Comparison of ENCODE assay signal across 11 cellular contexts in genomic region chr11:44067266-44067665, GRCh38. TPM values are rescaled to one million over a fixed set of nuclear protein-coding genes. Genes with fewer than 3 reads are reported as not detected.
A peak's percentile ranks its signal among the peaks of the same experiment; 100 is the strongest.
DNase-seq lines count a peak whose midpoint lies in the region; ATAC-seq, FAIRE-seq and TF ChIP-seq lines count a peak whose summit lies in the region.
"Had no signal": no experiment of that assay in that cellular context is flagged by ENCODE, and none has a peak within 500 bp of the region (broad histone marks: within the 10 kb centered on the region; RNA-seq: fewer than 3 reads in every experiment).

No MANE protein-coding gene starts in this region.

- H3K4me3 ChIP-seq in GM23248: peak overlapping the region; percentile 96
- H3K4me3 ChIP-seq in H1 (ENCODE audit: extremely low read depth in 1 of 4, insufficient read depth in 2 of 4, low read depth in 3 of 4, low read length in 4 of 4): peak overlapping the region in 1 of 4 experiments; percentile 68; a peak in 2 of 8 replicates
- H3K4me3 ChIP-seq in sigmoid colon: peak overlapping the region in 3 of 4 donors; percentile 67 to 76 (median 73)
- peak overlapping the region in 1 of 2 donors; percentile 45 for H3K4me3 ChIP-seq in prostate gland

- no peak overlapping the region for H4K91ac ChIP-seq in H1 (replicated peaks; ENCODE audit: insufficient read length, low read length)

- H3K4ac ChIP-seq in H1 (replicated peaks; ENCODE audit: insufficient read length, low read depth, low read length): no peak overlapping the region

- no peak overlapping the region for H3K56ac ChIP-seq in H1 (replicated peaks; ENCODE audit: insufficient read length, low read depth, low read length)

- peaks cover 8% of the 10 kb centered on the region for H3F3A ChIP-seq in GM23248 (ENCODE audit: insufficient read depth)

- no peak for ATAC-seq in GM21529 (IDR thresholded peaks at IDR 0.05; ENCODE audit: unreplicated experiment)

- DNase-seq in GM23248 (no peak), RWPE1 (ENCODE audit: low spot score) (no peak), H1 (ENCODE audit: low read depth in 1 of 2, low spot score in 2 of 2) (no peak), sigmoid colon (no peak), NCI-H1105 (lab: John Stamatoyannopoulos, UW) (no peak), NCI-H446 treated with DMSO at 0.1 percent for 48 hours (lab: John Stamatoyannopoulos, UW) (no peak), prostate gland (ENCODE audit: low spot score) (no peak)
- DNase-seq: stimulated activated CD4-positive, alpha-beta T cell treated with anti-CD3 and anti-CD28 coated beads, Interleukin-4, amount 100 ng/mL, for 4 hours had no signal

- H4K20me1 ChIP-seq in GM23248 (ENCODE audit: insufficient read depth) (no peaks in the 10 kb centered on the region), H1 (replicated peaks in 1 of 2; ENCODE audit: control insufficient read depth in 1 of 2, insufficient read depth in 2 of 2, low read length in 2 of 2) (no peaks in the 10 kb centered on the region)

- intact Hi-C loops in sigmoid colon (cut with DNase I): no loop called here
- intact Hi-C loops in prostate gland (cut with DNase I): no loop called here

- TF ChIP-seq RAD21 in H1 (IDR thresholded peaks at IDR 0.05 in 1 of 2, conservative IDR thresholded peaks at IDR 0.05 in 1 of 2; ENCODE audit: low read depth in 2 of 2, low read length in 2 of 2): no peak

- H2BK20ac ChIP-seq in H1 (ENCODE audit: low read length): no peak overlapping the region

- H3K9ac ChIP-seq in GM23248 (peak overlapping the region; percentile 98), H1 (replicated peaks in 1 of 4; ENCODE audit: extremely low read depth in 1 of 4, low read depth in 3 of 4, low read length in 3 of 4) (no peak overlapping the region)
- H3K9ac ChIP-seq: KMS-11 had no signal

- no peak overlapping the region for H3K23ac ChIP-seq in H1 (ENCODE audit: insufficient read length)

- H2AFZ ChIP-seq in GM23248: peak overlapping the region; percentile 96; the same call in 1 of the 2 replicates
- H2AFZ ChIP-seq in H1 (ENCODE audit: low read length): no peak overlapping the region

- H3K27ac ChIP-seq in GM23248 (no peak overlapping the region), RWPE1 (peak overlapping the region; percentile 85), H1 (ENCODE audit: low read depth, low read length) (no peak overlapping the region), sigmoid colon (peak overlapping the region in 3 of 4 donors; percentile 91 to 93 (median 92)), prostate gland (no peak overlapping the region)
- H3K27ac ChIP-seq: KMS-11 had no signal

- POLR2A ChIA-PET in RWPE1 (lab: Yijun Ruan, JAX; ENCODE audit: low non-redundant PET): no interaction called here
- POLR2A ChIA-PET in H1 (lab: Charles Lee; ENCODE audit: partially characterized antibody): interaction anchor here (0.7 kb wide), 1 partner anchor 509 kb away, joined by 3 read pairs; no protein-coding TSS in a partner anchor

- H2AK5ac ChIP-seq in H1 (ENCODE audit: low read depth, low read length): no peak overlapping the region

- CTCF ChIA-PET in RWPE1 (lab: Yijun Ruan, JAX): interaction anchor here (0.7 to 2.2 kb wide), 4 partner anchors 18 to 177 kb away, joined by 3 to 8 read pairs (median 4); partner anchors contain the start of gene EXT2
- CTCF ChIA-PET in H1 (lab: Charles Lee; ENCODE audit: partially characterized antibody): interaction anchor here (1.1 to 2.9 kb wide), 5 partner anchors 10 to 119 kb away, joined by 3 to 16 read pairs (median 5); partner anchors contain the start of gene EXT2

- no peak for FAIRE-seq in H1 (lab: Jason Lieb, UNC)

- no peak overlapping the region for H2BK120ac ChIP-seq in H1 (replicated peaks; ENCODE audit: low read depth, low read length)

- in situ Hi-C loops in GM23248 (cut with MboI): no loop called here

- H3K79me2 ChIP-seq in GM23248 (ENCODE audit: insufficient read depth) (no peaks in the 10 kb centered on the region), H1 (ENCODE audit: control insufficient read depth in 1 of 2, insufficient read depth in 2 of 2, low read length in 2 of 2) (no peaks in the 10 kb centered on the region)

- no peaks in the 10 kb centered on the region for H3K27me3 ChIP-seq in GM23248 (replicated peaks; ENCODE audit: insufficient read depth)
- peaks cover 0 to 4% (median 2%) of the 10 kb centered on the region in 4 experiments; a peak in 3 of 7 replicates for H3K27me3 ChIP-seq in H1 (replicated peaks in 1 of 4; ENCODE audit: control insufficient read depth in 3 of 4, extremely low read depth in 1 of 4, insufficient read depth in 3 of 4, low read length in 3 of 4)
- no peaks in the 10 kb centered on the region for H3K27me3 ChIP-seq in sigmoid colon
- H3K27me3 ChIP-seq in prostate gland (replicated peaks; ENCODE audit: insufficient read depth): no peaks in the 10 kb centered on the region

- H3K79me1 ChIP-seq in H1 (ENCODE audit: low read depth, low read length): no peaks in the 10 kb centered on the region

- no peak overlapping the region for H2BK15ac ChIP-seq in H1 (ENCODE audit: low read length)

- H4K5ac ChIP-seq in H1 (ENCODE audit: insufficient read length, low read depth, low read length): no peak overlapping the region

- TF ChIP-seq POLR2A in H1 (IDR thresholded peaks at IDR 0.05; ENCODE audit: control extremely low read depth in 1 of 2, low read depth in 2 of 2, low read length in 2 of 2) (no peak), sigmoid colon (IDR thresholded peaks at IDR 0.05) (no peak), prostate gland (IDR thresholded peaks at IDR 0.05) (no peak)

- H3K4me1 ChIP-seq in GM23248 (ENCODE audit: insufficient read depth) (0 out of 2 replicates have a peak, but pooled peaks cover 6% of the 10 kb centered on the region), H1 (replicated peaks in 1 of 4; ENCODE audit: control insufficient read depth in 3 of 4, insufficient read depth in 4 of 4, low read length in 3 of 4) (peaks cover 2 to 7% (median 4%) of the 10 kb centered on the region in 4 experiments), sigmoid colon (peaks cover 0 to 21% (median 15%) of the 10 kb centered on the region in 4 donors), prostate gland (replicated peaks) (no peaks in the 10 kb centered on the region)

- no peaks in the 10 kb centered on the region; the same call in 1 of the 2 replicates for H3K36me3 ChIP-seq in GM23248 (ENCODE audit: low read depth)
- no peaks in the 10 kb centered on the region for H3K36me3 ChIP-seq in H1 (ENCODE audit: control insufficient read depth in 2 of 4, insufficient read depth in 4 of 4, low read length in 3 of 4)
- peaks cover 0 to 16% (median 2%) of the 10 kb centered on the region in 4 donors for H3K36me3 ChIP-seq in sigmoid colon
- no peaks in the 10 kb centered on the region for H3K36me3 ChIP-seq in prostate gland

- no peak overlapping the region for H3K14ac ChIP-seq in H1 (ENCODE audit: insufficient read length)

- no peak overlapping the region for H2BK5ac ChIP-seq in H1 (ENCODE audit: low read depth, low read length)

- WGBS in GM23248 (ENCODE audit: low coverage in 1 of 2, low lambda C conversion rate in 2 of 2, missing lambda C conversion rate in 2 of 2), 2 experiments: 44 to 48% methylated on average over 5 of the region's 5 CpGs
- 70% methylated on average over 5 of the region's 5 CpGs; no CpG with 5 or more reads in 1 of the 2 experiments for WGBS in H1 (ENCODE audit: extremely low coverage in 1 of 2, insufficient coverage in 1 of 2, insufficient read length in 1 of 2, insufficient replicate concordance in 2 of 2, low coverage in 1 of 2, low lambda C conversion rate in 2 of 2, missing lambda C conversion rate in 1 of 2), 2 experiments
- 67 to 75% methylated on average over 5 of the region's 5 CpGs for WGBS in sigmoid colon, 2 donors
- WGBS in prostate gland: 73% methylated on average over 5 of the region's 5 CpGs

- no peak overlapping the region for H2BK12ac ChIP-seq in H1 (ENCODE audit: low read depth, low read length)

- no peak for TF ChIP-seq CTCF in RWPE1 (conservative IDR thresholded peaks at IDR 0.05; ENCODE audit: low read depth)
- TF ChIP-seq CTCF in H1 (IDR thresholded peaks at IDR 0.05; ENCODE audit: control extremely low read depth in 1 of 3, insufficient read depth in 1 of 3, low read depth in 1 of 3, low read length in 3 of 3): no peak
- no peak for TF ChIP-seq CTCF in sigmoid colon (IDR thresholded peaks at IDR 0.05)
- no peak for TF ChIP-seq CTCF in prostate gland (IDR thresholded peaks at IDR 0.05)

- H4K8ac ChIP-seq in H1 (ENCODE audit: extremely low read depth, insufficient read depth, low read length): no peak overlapping the region

- peaks cover 9% of the 10 kb centered on the region for H3K23me2 ChIP-seq in H1 (ENCODE audit: low read depth, low read length)

- no peaks in the 10 kb centered on the region for H3K9me2 ChIP-seq in GM23248 (ENCODE audit: insufficient read depth)

- TF ChIP-seq EP300 in H1 (IDR thresholded peaks at IDR 0.05; ENCODE audit: borderline replicate concordance in 1 of 2, low read depth in 2 of 2, low read length in 2 of 2) (no peak), sigmoid colon (IDR thresholded peaks at IDR 0.05) (no peak)

- H3K18ac ChIP-seq in H1 (ENCODE audit: extremely low read depth, low read length): no peak overlapping the region

- peak overlapping the region; percentile 94 for H3K4me2 ChIP-seq in GM23248 (ENCODE audit: unreplicated experiment)
- peak overlapping the region; percentile 51 to 78; a peak in 3 of 4 replicates for H3K4me2 ChIP-seq in H1 (ENCODE audit: insufficient read depth in 1 of 2, low read depth in 2 of 2, low read length in 2 of 2)
- H3K4me2 ChIP-seq: KMS-11 had no signal

- H3K9me3 ChIP-seq in GM23248 (ENCODE audit: low read depth): no peaks in the 10 kb centered on the region
- H3K9me3 ChIP-seq in H1 (ENCODE audit: insufficient read depth in 2 of 2, low read depth in 1 of 2, low read length in 1 of 2): no peaks in the 10 kb centered on the region; a peak in 1 of 4 replicates
- H3K9me3 ChIP-seq in sigmoid colon: no peaks in the 10 kb centered on the region
- no peaks in the 10 kb centered on the region for H3K9me3 ChIP-seq in prostate gland

RNA-seq across cellular contexts. Expression of gene ACCS, which starts 1.2 kb away (rescaled TPM):
- 10.0 and 13.3 TPM in 2 replicates for total RNA-seq in GM23248 (2014; rRNA removed; shearing (Covaris generic))
- polyA plus RNA-seq in GM23248 (2016; fragmentation: Nextera tagmentation; extraction: Ambion mirVana) (10.3 and 13.7 TPM in 2 replicates), H1 (2011; rRNA removed) (8.0 and 8.5 TPM in 2 replicates), sigmoid colon (10 to 100 TPM in 1 of 3 donors, 1 to 10 TPM in 2; 1.8 to 10.7 (median 7.9) TPM)
- 4.3 and 6.0 TPM in 2 replicates for total RNA-seq in H1 (2021; fragmentation: NEBNext Ultra II Directional; extraction: Animal tissue kit (Norgen Biotek cat#: 25700))
- polyA plus RNA-seq in H1 (2011; cell fraction: cytosol; rRNA removed): 11.0 TPM
- 57.1 TPM for polyA plus RNA-seq in H1 (2011; cell fraction: nucleus; rRNA removed)
- polyA plus RNA-seq in H1 (2012, experiment 1 of 2): 6.6 to 11.9 TPM (median 8.6 TPM) in 4 replicates
- 2.6 TPM for polyA plus RNA-seq in H1 (2012, experiment 2 of 2)
- 5.3 TPM for polyA plus RNA-seq in H1 (2013, experiment 1 of 2)
- polyA plus RNA-seq in H1 (2013, experiment 2 of 2): 2.9 TPM
- polyA minus RNA-seq in H1 (2011; rRNA and poly(A)+ RNA removed): 7.3 and 7.9 TPM in 2 replicates
- 4.5 TPM for polyA minus RNA-seq in H1 (2011; cell fraction: cytosol; rRNA and poly(A)+ RNA removed)
- polyA minus RNA-seq in H1 (2011; cell fraction: nucleus; rRNA and poly(A)+ RNA removed): 16.4 TPM
- total RNA-seq in sigmoid colon (10 to 100 TPM; 11.4 to 52.6 (median 14.3) TPM), prostate gland (10 to 100 TPM; 18.2 to 31.8 TPM)

RNA-seq across cellular contexts. Expression of gene ACCSL, which starts 19.5 kb away (rescaled TPM):
- total RNA-seq in GM23248 (2014; rRNA removed; shearing (Covaris generic)): not detected in 2 replicates
- polyA plus RNA-seq in GM23248 (2016; fragmentation: Nextera tagmentation; extraction: Ambion mirVana) (not detected in 2 replicates), H1 (2011; rRNA removed) (not detected in 2 replicates), sigmoid colon (not detected)
- total RNA-seq in H1 (2021; fragmentation: NEBNext Ultra II Directional; extraction: Animal tissue kit (Norgen Biotek cat#: 25700)): not detected in 2 replicates
- not detected for polyA plus RNA-seq in H1 (2011; cell fraction: cytosol; rRNA removed)
- not detected for polyA plus RNA-seq in H1 (2011; cell fraction: nucleus; rRNA removed)
- polyA plus RNA-seq in H1 (2012, experiment 1 of 2): not detected in 4 replicates
- not detected for polyA plus RNA-seq in H1 (2012, experiment 2 of 2)
- polyA plus RNA-seq in H1 (2013, experiment 1 of 2): not detected
- polyA plus RNA-seq in H1 (2013, experiment 2 of 2): not detected
- not detected in 2 replicates for polyA minus RNA-seq in H1 (2011; rRNA and poly(A)+ RNA removed)
- not detected for polyA minus RNA-seq in H1 (2011; cell fraction: cytosol; rRNA and poly(A)+ RNA removed)
- not detected for polyA minus RNA-seq in H1 (2011; cell fraction: nucleus; rRNA and poly(A)+ RNA removed)
- total RNA-seq in sigmoid colon (under 1 TPM in 1 of 4 donors, not detected in 3; 0.27 TPM), prostate gland (not detected)
- polyA plus RNA-seq: liver had no signal

RNA-seq across cellular contexts. Expression of gene EXT2, which starts 28.2 kb away (rescaled TPM):
- 127 and 209 TPM in 2 replicates for total RNA-seq in GM23248 (2014; rRNA removed; shearing (Covaris generic))
- polyA plus RNA-seq in GM23248 (2016; fragmentation: Nextera tagmentation; extraction: Ambion mirVana) (99.8 and 104 TPM in 2 replicates), H1 (2011; rRNA removed) (28.6 and 29.8 TPM in 2 replicates), sigmoid colon (10 to 100 TPM in 2 of 3 donors, 1 to 10 TPM in 1; 6.6 to 28.5 (median 11.8) TPM)
- 38.9 and 42.8 TPM in 2 replicates for total RNA-seq in H1 (2021; fragmentation: NEBNext Ultra II Directional; extraction: Animal tissue kit (Norgen Biotek cat#: 25700))
- polyA plus RNA-seq in H1 (2011; cell fraction: cytosol; rRNA removed): 36.9 TPM
- polyA plus RNA-seq in H1 (2011; cell fraction: nucleus; rRNA removed): 44.7 TPM
- 29.6 to 32.4 TPM (median 30.4 TPM) in 4 replicates for polyA plus RNA-seq in H1 (2012, experiment 1 of 2)
- 23.8 TPM for polyA plus RNA-seq in H1 (2012, experiment 2 of 2)
- polyA plus RNA-seq in H1 (2013, experiment 1 of 2): 45.1 TPM
- 44.1 TPM for polyA plus RNA-seq in H1 (2013, experiment 2 of 2)
- 80.5 and 98.2 TPM in 2 replicates for polyA minus RNA-seq in H1 (2011; rRNA and poly(A)+ RNA removed)
- polyA minus RNA-seq in H1 (2011; cell fraction: cytosol; rRNA and poly(A)+ RNA removed): 24.1 TPM
- polyA minus RNA-seq in H1 (2011; cell fraction: nucleus; rRNA and poly(A)+ RNA removed): 86.1 TPM
- total RNA-seq in sigmoid colon (10 to 100 TPM; 46.3 to 68.1 (median 61.2) TPM), prostate gland (10 to 100 TPM; 76.5 to 96.7 TPM)

Comparison
In these comparisons a context has a peak if more than half of its experiments do, and no peak if none do; other contexts are left out.
1. H3K27ac ChIP-seq: peak in RWPE1 (single experiment) and sigmoid colon (3 of 4); none in GM23248 (single experiment), H1 (single experiment) and prostate gland (0 of 2).